Comparison of ENCODE assay signal across 15 cellular contexts in the genomic region with DNA sequence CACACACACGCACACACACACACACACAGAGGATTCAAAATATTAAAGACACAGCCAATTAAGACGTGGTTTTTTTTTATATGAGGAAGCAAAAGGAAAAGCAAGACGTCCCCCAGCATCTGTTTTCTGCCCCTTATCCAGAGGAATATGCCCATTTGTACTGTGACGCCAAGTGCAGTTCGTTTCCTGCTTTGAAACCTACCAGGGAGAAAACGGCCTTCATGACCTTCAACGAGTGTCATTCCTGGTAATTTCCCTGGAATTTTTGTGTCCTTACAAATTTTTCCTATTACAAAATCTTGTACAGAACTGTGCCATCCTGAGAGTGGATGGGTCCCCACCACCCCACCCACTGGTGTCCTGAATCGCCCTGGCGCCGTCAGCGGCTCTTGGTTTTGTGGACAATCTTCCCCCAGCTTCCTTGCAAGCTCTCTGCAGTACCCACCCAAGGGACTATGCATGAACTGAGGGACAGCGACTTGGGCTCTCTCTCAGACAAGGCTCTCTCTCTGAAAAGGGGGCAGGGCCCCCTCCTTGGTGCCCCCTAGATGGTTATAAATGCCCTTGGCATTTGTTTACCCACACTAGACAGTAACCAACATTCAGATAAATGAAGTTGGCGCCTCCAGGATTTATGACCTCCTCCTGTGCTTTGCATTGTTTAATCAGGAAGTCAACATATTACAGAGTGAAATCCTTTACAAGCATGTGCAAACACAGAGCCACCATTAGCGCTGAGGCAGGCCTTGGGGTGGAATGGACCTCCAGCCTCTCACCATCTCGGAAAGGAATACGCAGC.
A peak's percentile ranks its signal among the peaks of the same experiment; 100 is the strongest.
DNase-seq lines count a peak whose midpoint lies in the region; ATAC-seq and TF ChIP-seq lines count a peak whose summit lies in the region.
"Had no signal": no experiment of that assay in that cellular context is flagged by ENCODE, and none has a peak within 500 bp of the region (broad histone marks: within the 10 kb centered on the region; RNA-seq: fewer than 3 reads in every experiment).

No MANE protein-coding gene starts in this region.

- peaks cover 6% of the 10 kb centered on the region for H3K27me3 Mint-ChIP-seq in dendritic cell treated with granulocyte-macrophage colony-stimulating factor and Interleukin-4, amounts not matched to agents 40 ng/mL and 50 ng/mL, for 4 days
- H3K27me3 Mint-ChIP-seq: stimulated activated naive CD8-positive, alpha-beta T cell treated with anti-CD3 and anti-CD28 coated beads, Interleukin-15, amount 100 ng/mL, for 72 hours had no signal

- peak overlapping the region; percentile 65 for H3K27ac Mint-ChIP-seq in dendritic cell treated with granulocyte-macrophage colony-stimulating factor and Interleukin-4, amounts not matched to agents 40 ng/mL and 50 ng/mL, for 4 days
- H3K27ac Mint-ChIP-seq: stimulated activated naive CD8-positive, alpha-beta T cell treated with anti-CD3 and anti-CD28 coated beads, Interleukin-15, amount 100 ng/mL, for 72 hours had no signal

- in situ Hi-C loops in GM13977 (cut with MboI; ENCODE audit: low pct_unique_long_range_greater_than_20kb, low sequenced_read_pairs, unreplicated experiment): no loop called here

- TF ChIP-seq CTCF in psoas muscle (IDR thresholded peaks at IDR 0.05) (no peak), gastroesophageal sphincter (IDR thresholded peaks at IDR 0.05) (no peak), GM13977 (IDR thresholded peaks at IDR 0.05; ENCODE audit: extremely low read depth, insufficient read depth, missing control alignments) (no peak)

- intact Hi-C loops in dendritic cell treated with granulocyte-macrophage colony-stimulating factor and Interleukin-4, amounts not matched to agents 40 ng/mL and 50 ng/mL, for 4 days (cut with micrococcal nuclease): no loop called here
- intact Hi-C loops in psoas muscle (cut with DNase I): no loop called here

- no peak overlapping the region for H3K4me3 Mint-ChIP-seq in dendritic cell treated with granulocyte-macrophage colony-stimulating factor and Interleukin-4, amounts not matched to agents 40 ng/mL and 50 ng/mL, for 4 days
- H3K4me3 Mint-ChIP-seq: stimulated activated naive CD8-positive, alpha-beta T cell treated with anti-CD3 and anti-CD28 coated beads, Interleukin-15, amount 100 ng/mL, for 72 hours had no signal

- no peaks in the 10 kb centered on the region for H3K4me1 ChIP-seq in psoas muscle
- peaks cover 0 to 19% (median 0%) of the 10 kb centered on the region in 3 donors for H3K4me1 ChIP-seq in gastroesophageal sphincter
- H3K4me1 ChIP-seq: adrenal gland had no signal

- H3K36me3 ChIP-seq in psoas muscle (ENCODE audit: insufficient read depth in 1 of 2, low read depth in 1 of 2) (no peaks in the 10 kb centered on the region), gastroesophageal sphincter (no peaks in the 10 kb centered on the region)
- H3K36me3 ChIP-seq: adrenal gland had no signal

- peak; percentile 3 for DNase-seq in HT-29 (ENCODE audit: low spot score)
- peak; percentile 47 for DNase-seq in NCI-H2029 treated with DMSO at 0.1 percent for 48 hours (lab: John Stamatoyannopoulos, UW)
- no peak for DNase-seq in psoas muscle
- DNase-seq in GM13977 (ENCODE audit: low spot score): no peak
- no peak for DNase-seq in hypothalamus (lab: John Stamatoyannopoulos, UW)
- DNase-seq in activated CD4-positive, alpha-beta T cell treated with anti-CD3 and anti-CD28 coated beads, Interleukin-2, amount 50 U/mL, for 4 hours: no peak
- DNase-seq: activated CD4-positive, alpha-beta T cell treated with anti-CD3 and anti-CD28 coated beads for 1 hour; C1 segment of cervical spinal cord; GM23248; NCI-H1436 treated with DMSO at 0.1 percent for 48 hours; stimulated activated naive CD8-positive, alpha-beta T cell treated with anti-CD3 and anti-CD28 coated beads, Interleukin-15, amount 100 ng/mL, for 72 hours; SW 1271 had no signal

- peak overlapping the region; percentile 46 for H3K27ac ChIP-seq in psoas muscle
- peak overlapping the region in 2 of 4 donors; percentile 14 to 57 for H3K27ac ChIP-seq in gastroesophageal sphincter
- H3K27ac ChIP-seq: GM23248 had no signal

- H3K9me3 Mint-ChIP-seq in dendritic cell treated with granulocyte-macrophage colony-stimulating factor and Interleukin-4, amounts not matched to agents 40 ng/mL and 50 ng/mL, for 4 days: no peaks in the 10 kb centered on the region

- peaks cover 35% of the 10 kb centered on the region for H3K4me1 Mint-ChIP-seq in dendritic cell treated with granulocyte-macrophage colony-stimulating factor and Interleukin-4, amounts not matched to agents 40 ng/mL and 50 ng/mL, for 4 days (ENCODE audit: low read depth)
- H3K4me1 Mint-ChIP-seq: stimulated activated naive CD8-positive, alpha-beta T cell treated with anti-CD3 and anti-CD28 coated beads, Interleukin-15, amount 100 ng/mL, for 72 hours had no signal

- no peak for TF ChIP-seq POLR2A in gastroesophageal sphincter (IDR thresholded peaks at IDR 0.05)

- TF ChIP-seq EP300 in gastroesophageal sphincter (IDR thresholded peaks at IDR 0.05): no peak

- no peak overlapping the region for H3K4me3 ChIP-seq in psoas muscle
- H3K4me3 ChIP-seq in gastroesophageal sphincter: no peak overlapping the region
- H3K4me3 ChIP-seq: GM23248 had no signal

- H3K9me3 ChIP-seq in psoas muscle: no peaks in the 10 kb centered on the region
- H3K9me3 ChIP-seq in gastroesophageal sphincter: no peaks in the 10 kb centered on the region
- H3K9me3 ChIP-seq: adrenal gland had no signal

- H3K36me3 Mint-ChIP-seq in dendritic cell treated with granulocyte-macrophage colony-stimulating factor and Interleukin-4, amounts not matched to agents 40 ng/mL and 50 ng/mL, for 4 days (ENCODE audit: low read depth): no peaks in the 10 kb centered on the region

- H3K27me3 ChIP-seq in psoas muscle (ENCODE audit: insufficient read depth in 3 of 3, low read length in 2 of 3): no peaks in the 10 kb centered on the region
- H3K27me3 ChIP-seq in gastroesophageal sphincter: no peaks in the 10 kb centered on the region
- H3K27me3 ChIP-seq: adrenal gland had no signal

- WGBS in psoas muscle, 3 donors: 72 to 74% (median 72%) methylated on average over 16 of the region's 16 CpGs
- 56 to 80% methylated on average over 7 to 15 of the region's 16 CpGs for WGBS in gastroesophageal sphincter (ENCODE audit: low coverage in 1 of 2), 2 donors

- ATAC-seq in psoas muscle (no peak), gastroesophageal sphincter (no peak)
- ATAC-seq: stimulated activated naive CD8-positive, alpha-beta T cell treated with anti-CD3 and anti-CD28 coated beads, Interleukin-15, amount 100 ng/mL, for 72 hours had no signal

Comparison
In these comparisons a context has a peak if more than half of its experiments do, and no peak if none do; other contexts are left out.
1. DNase-seq: peak in HT-29 (single experiment) and NCI-H2029 treated with DMSO at 0.1 percent for 48 hours (single experiment); none in psoas muscle (0 of 2), GM13977 (single experiment), hypothalamus (0 of 51) and activated CD4-positive, alpha-beta T cell treated with anti-CD3 and anti-CD28 coated beads, Interleukin-2, amount 50 U/mL, for 4 hours (0 of 2).